ENCODE assay signal across 10 cellular contexts in the genomic region with DNA sequence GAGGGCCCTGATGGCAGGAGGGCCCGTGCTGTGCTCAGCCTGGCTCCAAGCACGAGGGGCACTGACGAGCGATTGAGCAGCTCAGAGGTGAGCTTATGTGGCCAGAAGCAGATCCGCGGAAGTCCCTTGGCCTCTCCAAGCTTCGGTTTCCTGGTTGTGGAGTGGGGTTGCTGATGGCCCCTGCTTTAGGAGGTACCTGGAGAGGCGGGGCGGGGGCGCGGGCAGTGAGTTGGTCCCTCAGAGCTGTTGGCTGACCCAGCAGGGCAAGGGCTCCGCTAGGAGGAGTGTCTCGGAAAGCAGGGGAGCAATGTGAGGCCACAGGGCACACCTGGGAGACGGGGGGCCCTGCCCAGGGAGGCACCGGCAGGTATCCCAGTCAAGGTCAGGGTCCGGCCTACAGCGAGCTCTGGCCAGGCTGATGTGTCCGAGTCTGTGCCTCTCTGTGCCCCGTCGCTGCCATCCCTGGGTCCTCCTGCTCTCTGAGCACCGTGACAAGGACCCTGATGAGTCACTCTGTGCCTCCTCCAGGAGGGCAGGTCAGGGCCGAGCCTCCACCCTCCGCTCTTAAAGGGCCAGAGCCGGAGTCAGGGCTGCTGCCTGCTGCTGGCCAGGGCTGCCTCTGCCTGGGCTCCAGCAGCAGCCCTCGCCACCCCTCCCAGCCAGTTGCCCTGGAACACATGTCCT. TPM values are rescaled to one million over a fixed set of nuclear protein-coding genes. Genes with fewer than 3 reads are reported as not detected.
DNase-seq lines count a peak whose midpoint lies in the region; ATAC-seq and TF ChIP-seq lines count a peak whose summit lies in the region.
"Had no signal": no experiment of that assay in that cellular context is flagged by ENCODE, and none has a peak within 500 bp of the region (broad histone marks: within the 10 kb centered on the region; RNA-seq: fewer than 3 reads in every experiment).

No MANE protein-coding gene starts in this region.

- H3K36me3 ChIP-seq in endodermal cell (ENCODE audit: control insufficient read depth, insufficient read depth, low read length) = no peaks in the 10 kb centered on the region
- H3K36me3 ChIP-seq in CD8-positive, alpha-beta memory T cell (ENCODE audit: insufficient read depth, low read length) = no peaks in the 10 kb centered on the region
- H3K36me3 ChIP-seq: gastrocnemius medialis had no signal

- POLR2A ChIA-PET in CD8-positive, alpha-beta memory T cell (lab: Charles Lee) = no interaction called here

- H3K27me3 ChIP-seq in endodermal cell (ENCODE audit: control insufficient read depth, insufficient read depth, low read length, poor library complexity, severe bottlenecking) = no peaks in the 10 kb centered on the region
- H3K27me3 ChIP-seq in CD8-positive, alpha-beta memory T cell (ENCODE audit: insufficient read depth, low read length, poor library complexity, severe bottlenecking) = no peaks in the 10 kb centered on the region
- H3K27me3 ChIP-seq: gastrocnemius medialis had no signal

- no peak overlapping the region for H3K4me3 ChIP-seq in endodermal cell (ENCODE audit: low read length)
- no peak overlapping the region for H3K4me3 ChIP-seq in CD8-positive, alpha-beta memory T cell (ENCODE audit: low read length)
- H3K4me3 ChIP-seq: gastrocnemius medialis had no signal

- H3K4me3 Mint-ChIP-seq in endodermal cell (no peak overlapping the region), nephron progenitor cell (peak overlapping the region; percentile 36)
- H3K4me3 Mint-ChIP-seq in CD8-positive, alpha-beta memory T cell = no peak overlapping the region
- H3K4me3 Mint-ChIP-seq: IgD-negative memory B cell had no signal

- H3K36me3 Mint-ChIP-seq in endodermal cell (ENCODE audit: low read depth) = no peaks in the 10 kb centered on the region
- no peaks in the 10 kb centered on the region for H3K36me3 Mint-ChIP-seq in nephron progenitor cell (ENCODE audit: low read depth)
- no peaks in the 10 kb centered on the region for H3K36me3 Mint-ChIP-seq in CD8-positive, alpha-beta memory T cell
- H3K36me3 Mint-ChIP-seq: IgD-negative memory B cell had no signal

- in situ Hi-C loops in G401 (cut with HindIII; ENCODE audit: low sequenced_read_pairs) = no loop called here

- CTCF ChIA-PET in CD8-positive, alpha-beta memory T cell (lab: Charles Lee) = no interaction called here

- no peaks in the 10 kb centered on the region for H3K9me3 ChIP-seq in endodermal cell (ENCODE audit: control insufficient read depth, low read length)
- H3K9me3 ChIP-seq in CD8-positive, alpha-beta memory T cell (ENCODE audit: low read length) = no peaks in the 10 kb centered on the region
- H3K9me3 ChIP-seq: gastrocnemius medialis had no signal

- no peaks in the 10 kb centered on the region for H3K4me1 ChIP-seq in endodermal cell (ENCODE audit: control insufficient read depth, insufficient read depth, low read length)
- H3K4me1 ChIP-seq in CD8-positive, alpha-beta memory T cell (ENCODE audit: insufficient read depth, low read length) = no peaks in the 10 kb centered on the region
- H3K4me1 ChIP-seq: gastrocnemius medialis had no signal

- peak overlapping the region; percentile 45 for H3K27ac Mint-ChIP-seq in endodermal cell
- H3K27ac Mint-ChIP-seq in nephron progenitor cell = no peak overlapping the region
- H3K27ac Mint-ChIP-seq in CD8-positive, alpha-beta memory T cell = peak overlapping the region in 1 of 8 donors; percentile 57

- 47 to 60% methylated on average over 15 to 25 of the region's 25 CpGs for WGBS in endodermal cell (ENCODE audit: insufficient coverage in 1 of 2, insufficient read length in 1 of 2), 2 experiments

- H3K9ac ChIP-seq in endodermal cell (ENCODE audit: extremely low read depth, low read length, poor library complexity, severe bottlenecking) = no peak overlapping the region

- H3K27me3 Mint-ChIP-seq in endodermal cell (ENCODE audit: insufficient read depth) (no peaks in the 10 kb centered on the region), nephron progenitor cell (ENCODE audit: low read depth, poor library complexity) (peaks cover 9% of the 10 kb centered on the region)
- peaks cover 0 to 3% of the 10 kb centered on the region in 2 donors for H3K27me3 Mint-ChIP-seq in CD8-positive, alpha-beta memory T cell

- H3K4me1 Mint-ChIP-seq in endodermal cell (peaks cover 21% of the 10 kb centered on the region), nephron progenitor cell (peaks cover 71% of the 10 kb centered on the region)
- H3K4me1 Mint-ChIP-seq in CD8-positive, alpha-beta memory T cell = no peaks in the 10 kb centered on the region
- H3K4me1 Mint-ChIP-seq: IgD-negative memory B cell had no signal

- no peak overlapping the region for H3K27ac ChIP-seq in endodermal cell (ENCODE audit: low read depth, low read length)
- H3K27ac ChIP-seq in CD8-positive, alpha-beta memory T cell (ENCODE audit: low read depth, low read length) = no peak overlapping the region
- H3K27ac ChIP-seq: gastrocnemius medialis had no signal

- no peak for TF ChIP-seq CTCF in endodermal cell (conservative IDR thresholded peaks at IDR 0.05)
- no peak for TF ChIP-seq CTCF in nephron progenitor cell (IDR thresholded peaks at IDR 0.05)

- DNase-seq in G401 (ENCODE audit: low spot score) (peak; percentile 89), NCI-H69 (lab: John Stamatoyannopoulos, UW) (peak; percentile 22), endodermal cell (peak; percentile 95), nephron progenitor cell (no peak), activated gamma-delta T cell treated with Interleukin-2 at 50 U/mL for 16 hours (no peak)
- DNase-seq in CD8-positive, alpha-beta memory T cell = no peak

- ATAC-seq in GM21737 (IDR thresholded peaks at IDR 0.05; ENCODE audit: unreplicated experiment) (no peak), GM18498 (IDR thresholded peaks at IDR 0.05; ENCODE audit: unreplicated experiment) (no peak)

- no peaks in the 10 kb centered on the region for H3K9me3 Mint-ChIP-seq in endodermal cell
- no peaks in the 10 kb centered on the region for H3K9me3 Mint-ChIP-seq in nephron progenitor cell
- no peaks in the 10 kb centered on the region for H3K9me3 Mint-ChIP-seq in CD8-positive, alpha-beta memory T cell
- H3K9me3 Mint-ChIP-seq: IgD-negative memory B cell had no signal

RNA-seq across cellular contexts. Expression of a gene that starts 14.8 kb away (rescaled TPM):
- 36.4 and 44.9 TPM in 2 replicates for total RNA-seq in G401 (2014; rRNA removed; shearing (Covaris generic))
- 10 to 100 TPM; 40.6 to 47.7 TPM for total RNA-seq in endodermal cell
- 26.5 TPM for polyA plus RNA-seq in endodermal cell (2013, experiment 1 of 2)
- polyA plus RNA-seq in endodermal cell (2013, experiment 2 of 2) = 28.0 TPM
- 10 to 100 TPM; 23.6 to 24.3 TPM for total RNA-seq in CD8-positive, alpha-beta memory T cell
- polyA plus RNA-seq in CD8-positive, alpha-beta memory T cell = 0.54 TPM
- polyA plus RNA-seq: IgD-negative memory B cell had no signal

Comparison
In these comparisons a context has a peak if more than half of its experiments do, and no peak if none do; other contexts are left out.
1. DNase-seq: peak in G401 (single experiment), NCI-H69 (single experiment) and endodermal cell (single experiment); none in nephron progenitor cell (single experiment), activated gamma-delta T cell treated with Interleukin-2 at 50 U/mL for 16 hours (single experiment) and CD8-positive, alpha-beta memory T cell (0 of 5).